Comparison of ENCODE assay signal across 9 cellular contexts in genomic region chr15:78265752-78266224, GRCh38. TPM values are rescaled to one million over a fixed set of nuclear protein-coding genes. Genes with fewer than 3 reads are reported as not detected.
DNase-seq lines count a peak whose midpoint lies in the region; ATAC-seq and TF ChIP-seq lines count a peak whose summit lies in the region.
"Had no signal": no experiment of that assay in that cellular context is flagged by ENCODE, and none has a peak within 500 bp of the region (broad histone marks: within the 10 kb centered on the region; RNA-seq: fewer than 3 reads in every experiment).

No MANE protein-coding gene starts in this region.

- peaks cover 4% of the 10 kb centered on the region for H3K36me3 Mint-ChIP-seq in T-helper 1 cell treated with Interleukin-12 subunit alpha and Interleukin-12 subunit beta and Interleukin-4 antibody, amounts not matched to agents 30 μg/mL and 1 μg/mL, for 36 hours (ENCODE audit: low read depth)

- DNase-seq in EH (ENCODE audit: low read depth) (peak; percentile 91), erythroblast (lab: John Stamatoyannopoulos, UW) (peak; percentile 31 to 50), osteoblast (ENCODE audit: insufficient read length, low spot score, missing footprints) (peak; percentile 91), AG20443 (ENCODE audit: low spot score) (no peak)
- no peak for DNase-seq in activated CD4-positive, CD25-positive, alpha-beta regulatory T cell treated with anti-CD3 and anti-CD28 coated beads, Interleukin-2, amount 50 U/mL, for 72 hours
- DNase-seq: stimulated activated CD4-positive, alpha-beta T cell treated with anti-CD3 and anti-CD28 coated beads, Interleukin-12 subunit alpha, Interleukin-12 subunit beta, amount 100 ng/mL, for 4 hours had no signal

- no peaks in the 10 kb centered on the region for H3K9me3 ChIP-seq in osteoblast (ENCODE audit: low read depth, low read length)

- H3K4me1 ChIP-seq in osteoblast (ENCODE audit: insufficient read depth, low read length): peaks cover 10% of the 10 kb centered on the region

- H3K4me2 ChIP-seq in osteoblast (ENCODE audit: insufficient read depth, low read length): peak overlapping the region; percentile 87

- H3K27ac Mint-ChIP-seq in T-helper 1 cell treated with Interleukin-12 subunit alpha and Interleukin-12 subunit beta and Interleukin-4 antibody, amounts not matched to agents 30 μg/mL and 1 μg/mL, for 36 hours: peak overlapping the region; percentile 71

- H4K20me1 ChIP-seq in osteoblast (ENCODE audit: insufficient read depth, low read length): no peaks in the 10 kb centered on the region

- ATAC-seq in GM18502 (IDR thresholded peaks at IDR 0.05; ENCODE audit: poor library complexity, unreplicated experiment) (no peak), HG03457 (IDR thresholded peaks at IDR 0.05; ENCODE audit: unreplicated experiment) (no peak)

- no peak for TF ChIP-seq POLR2A in erythroblast (IDR thresholded peaks at IDR 0.05; ENCODE audit: low read length)

- peaks cover 21% of the 10 kb centered on the region for H3K4me1 Mint-ChIP-seq in T-helper 1 cell treated with Interleukin-12 subunit alpha and Interleukin-12 subunit beta and Interleukin-4 antibody, amounts not matched to agents 30 μg/mL and 1 μg/mL, for 36 hours (ENCODE audit: low read depth)

- H3K4me3 ChIP-seq in osteoblast (ENCODE audit: insufficient read depth, low read length): no peak overlapping the region

- no peaks in the 10 kb centered on the region for H3K9me3 Mint-ChIP-seq in T-helper 1 cell treated with Interleukin-12 subunit alpha and Interleukin-12 subunit beta and Interleukin-4 antibody, amounts not matched to agents 30 μg/mL and 1 μg/mL, for 36 hours

- no peaks in the 10 kb centered on the region for H3K36me3 ChIP-seq in osteoblast (ENCODE audit: insufficient read depth, low read length)

- no peak overlapping the region for H2AFZ ChIP-seq in osteoblast (ENCODE audit: low read length)

- H3K27ac ChIP-seq in osteoblast (ENCODE audit: low read depth, low read length): no peak overlapping the region

- H3K27me3 ChIP-seq in osteoblast (ENCODE audit: insufficient read depth, low read length): no peaks in the 10 kb centered on the region

- H3K4me3 Mint-ChIP-seq in T-helper 1 cell treated with Interleukin-12 subunit alpha and Interleukin-12 subunit beta and Interleukin-4 antibody, amounts not matched to agents 30 μg/mL and 1 μg/mL, for 36 hours: peak overlapping the region; percentile 87

- TF ChIP-seq CTCF in osteoblast (IDR thresholded peaks at IDR 0.05; ENCODE audit: extremely low read depth, low read depth, low read length): no peak

- no peaks in the 10 kb centered on the region for H3K27me3 Mint-ChIP-seq in T-helper 1 cell treated with Interleukin-12 subunit alpha and Interleukin-12 subunit beta and Interleukin-4 antibody, amounts not matched to agents 30 μg/mL and 1 μg/mL, for 36 hours (ENCODE audit: low read depth)

- no peaks in the 10 kb centered on the region for H3K79me2 ChIP-seq in osteoblast (ENCODE audit: insufficient read depth, low read length)

RNA-seq across cellular contexts. Expression of gene DNAJA4, which starts 1.4 kb away (rescaled TPM):
- total RNA-seq in osteoblast: 2.1 and 2.2 TPM in 2 replicates

RNA-seq across cellular contexts. Expression of gene ACSBG1, which starts 31.4 kb away (rescaled TPM):
- total RNA-seq in osteoblast: under 0.01 TPM in 2 replicates

RNA-seq across cellular contexts. Expression of gene SKIC8, which starts 33.6 kb away (rescaled TPM):
- 62.6 and 64.8 TPM in 2 replicates for total RNA-seq in osteoblast

Comparison
In these comparisons a context has a peak if more than half of its experiments do, and no peak if none do; other contexts are left out.
1. DNase-seq: peak in EH (single experiment), erythroblast (2 of 2) and osteoblast (single experiment); none in AG20443 (single experiment) and activated CD4-positive, CD25-positive, alpha-beta regulatory T cell treated with anti-CD3 and anti-CD28 coated beads, Interleukin-2, amount 50 U/mL, for 72 hours (single experiment).